ENCODE assay signal across 8 cellular contexts in the genomic region with DNA sequence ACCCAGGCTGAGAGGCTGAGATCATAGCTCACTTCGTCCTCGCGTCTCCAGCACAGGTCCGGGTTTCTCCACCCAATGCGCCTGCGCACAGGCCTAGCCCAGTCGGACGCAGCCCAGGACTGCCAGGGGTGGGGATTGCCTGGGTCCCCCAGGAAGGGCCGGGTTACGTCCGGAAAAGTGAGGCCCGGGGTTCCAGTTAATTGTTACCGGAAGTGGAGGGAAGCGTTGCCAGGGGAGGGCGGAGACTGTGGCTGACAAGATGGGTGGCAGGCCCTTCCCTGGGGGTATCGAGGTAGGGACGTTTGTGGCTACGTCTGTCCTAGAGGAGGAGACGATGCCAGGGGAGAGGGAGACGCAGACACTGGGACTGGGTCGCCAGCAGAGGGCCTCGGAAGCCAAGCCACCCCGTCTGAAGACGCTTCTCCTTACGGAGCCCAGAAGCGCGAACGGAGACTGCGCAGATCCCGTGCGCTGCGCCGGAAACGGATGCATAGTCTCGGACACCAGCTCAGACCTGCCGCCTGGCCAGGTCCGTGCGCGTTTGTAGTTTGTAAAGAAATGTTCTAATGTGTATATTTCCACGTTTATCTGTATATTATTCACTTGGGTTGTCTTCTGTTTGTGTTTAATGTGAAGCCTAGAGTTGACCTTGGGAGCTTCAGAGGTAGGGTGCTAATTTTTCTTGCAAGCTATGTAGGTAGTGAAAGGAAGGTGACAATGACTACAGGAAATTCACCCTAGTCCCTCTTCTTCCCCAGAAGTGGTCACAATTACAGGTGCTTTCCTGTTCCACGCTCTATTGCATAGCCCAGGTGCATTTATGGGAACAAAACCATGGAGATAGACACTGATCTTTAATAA. TPM values are rescaled to one million over a fixed set of nuclear protein-coding genes. Genes with fewer than 3 reads are reported as not detected.
DNase-seq lines count a peak whose midpoint lies in the region; ATAC-seq and TF ChIP-seq lines count a peak whose summit lies in the region.

No MANE protein-coding gene starts in this region.

- H3K4me3 Mint-ChIP-seq in activated T-helper 17 cell treated with anti-CD3 and anti-CD28 coated beads, Interleukin-2, amount 50 U/mL, for 72 hours, result peak overlapping the region; percentile 91
- peak overlapping the region; percentile 92 to 94 (median 93) for H3K4me3 Mint-ChIP-seq in nephron

- peaks cover 61% of the 10 kb centered on the region for H3K36me3 ChIP-seq in KOPT-K1 (ENCODE audit: insufficient read depth, low read length)

- no peaks in the 10 kb centered on the region for H3K9me3 Mint-ChIP-seq in activated T-helper 17 cell treated with anti-CD3 and anti-CD28 coated beads, Interleukin-2, amount 50 U/mL, for 72 hours
- no peaks in the 10 kb centered on the region for H3K9me3 Mint-ChIP-seq in nephron

- peaks cover 10% of the 10 kb centered on the region for H3K4me1 Mint-ChIP-seq in activated T-helper 17 cell treated with anti-CD3 and anti-CD28 coated beads, Interleukin-2, amount 50 U/mL, for 72 hours
- peaks cover 29% of the 10 kb centered on the region for H3K4me1 Mint-ChIP-seq in nephron

- TF ChIP-seq CTCF in fibroblast of pulmonary artery (IDR thresholded peaks at IDR 0.05; ENCODE audit: low read length, missing control alignments) (peak; percentile 60), nephron (IDR thresholded peaks at IDR 0.05; ENCODE audit: unreplicated experiment in 3 of 3) (peak; percentile 50 to 66 (median 58))

- ATAC-seq in GM21737 (IDR thresholded peaks at IDR 0.05; ENCODE audit: unreplicated experiment), result peak; percentile 67
- ATAC-seq in activated T-helper 17 cell treated with anti-CD3 and anti-CD28 coated beads, Interleukin-2, amount 50 U/mL, for 72 hours (replicated peaks), result peak; percentile 91
- ATAC-seq in stimulated activated naive CD8-positive, alpha-beta T cell treated with anti-CD3 and anti-CD28 coated beads, Interleukin-15, Interleukin-2, amounts not matched to agents 100 U/mL and 50 U/mL, for 24 hours, result peak; percentile 92

- H3K4me3 ChIP-seq in fibroblast of pulmonary artery (replicated peaks; ENCODE audit: low read depth, low read length), result peak overlapping the region; percentile 48

- H3K36me3 Mint-ChIP-seq in activated T-helper 17 cell treated with anti-CD3 and anti-CD28 coated beads, Interleukin-2, amount 50 U/mL, for 72 hours (ENCODE audit: low read depth), result peaks cover 56% of the 10 kb centered on the region
- peaks cover 32% of the 10 kb centered on the region for H3K36me3 Mint-ChIP-seq in nephron (ENCODE audit: low read depth)

- H3K27ac ChIP-seq in KOPT-K1 (ENCODE audit: low read depth, low read length, poor library complexity, severe bottlenecking), result peak overlapping the region; percentile 43

- no peaks in the 10 kb centered on the region for H3K27me3 Mint-ChIP-seq in activated T-helper 17 cell treated with anti-CD3 and anti-CD28 coated beads, Interleukin-2, amount 50 U/mL, for 72 hours
- no peaks in the 10 kb centered on the region for H3K27me3 Mint-ChIP-seq in nephron (ENCODE audit: low read depth)

- H3K27ac Mint-ChIP-seq in activated T-helper 17 cell treated with anti-CD3 and anti-CD28 coated beads, Interleukin-2, amount 50 U/mL, for 72 hours, result peak overlapping the region; percentile 96
- H3K27ac Mint-ChIP-seq in nephron, result peak overlapping the region; percentile 99

- H3K9me3 ChIP-seq in KOPT-K1 (ENCODE audit: insufficient read depth, low read length, poor library complexity, severe bottlenecking), result no peaks in the 10 kb centered on the region

- DNase-seq in DMS79 treated with DMSO at 0.1 percent for 48 hours (lab: John Stamatoyannopoulos, UW) (peak; percentile 96), RPMI7951 (ENCODE audit: low read depth) (peak; percentile 91), fibroblast of pulmonary artery (ENCODE audit: low read depth) (peak; percentile 91)
- peak; percentile 95 for DNase-seq in stimulated activated naive CD8-positive, alpha-beta T cell treated with anti-CD3 and anti-CD28 coated beads, Interleukin-15, Interleukin-2, amounts not matched to agents 100 U/mL and 50 U/mL, for 24 hours

RNA-seq across cellular contexts. Expression of gene RSRP1, which starts 7.3 kb away (rescaled TPM):
- 57.9 and 59.5 TPM in 2 replicates for total RNA-seq in RPMI7951 (2014; rRNA removed; shearing (Covaris generic))
- total RNA-seq in activated T-helper 17 cell treated with anti-CD3 and anti-CD28 coated beads, Interleukin-2, amount 50 U/mL, for 72 hours, result 100 to 1,000 TPM; 120 to 228 TPM

RNA-seq across cellular contexts. Expression of gene SYF2, which starts 7.6 kb away (rescaled TPM):
- 58.1 and 66.8 TPM in 2 replicates for total RNA-seq in RPMI7951 (2014; rRNA removed; shearing (Covaris generic))
- 10 to 100 TPM; 39.1 to 46.1 TPM for total RNA-seq in activated T-helper 17 cell treated with anti-CD3 and anti-CD28 coated beads, Interleukin-2, amount 50 U/mL, for 72 hours

RNA-seq across cellular contexts. Expression of gene RHD, which starts 32.4 kb away (rescaled TPM):
- not detected in 2 replicates for total RNA-seq in RPMI7951 (2014; rRNA removed; shearing (Covaris generic))
- under 1 TPM in 1 of 2 donors, not detected in 1; 0.11 TPM for total RNA-seq in activated T-helper 17 cell treated with anti-CD3 and anti-CD28 coated beads, Interleukin-2, amount 50 U/mL, for 72 hours

Comparison
In these comparisons a context has a peak if more than half of its experiments do, and no peak if none do; other contexts are left out.
1. Peak in every context shown above with its lines: DNase-seq, ATAC-seq, H3K4me3 ChIP-seq and H3K27ac ChIP-seq.